In genomic region chr10:78028438-78029293, GRCh38 we compare ENCODE assay signal across 1 cellular context.
TF ChIP-seq lines count a peak whose summit lies in the region.

No MANE protein-coding gene starts in this region.

TF ChIP-seq in HepG2, 621 proteins besides CTCF, POLR2A, EP300 and RAD21 (continued from another document):
- TF ChIP-seq ZNF318 (CRISPR knock-in tag; IDR thresholded peaks at IDR 0.05) = no peak
